Comparison of ENCODE assay signal across 8 cellular contexts in the genomic region with DNA sequence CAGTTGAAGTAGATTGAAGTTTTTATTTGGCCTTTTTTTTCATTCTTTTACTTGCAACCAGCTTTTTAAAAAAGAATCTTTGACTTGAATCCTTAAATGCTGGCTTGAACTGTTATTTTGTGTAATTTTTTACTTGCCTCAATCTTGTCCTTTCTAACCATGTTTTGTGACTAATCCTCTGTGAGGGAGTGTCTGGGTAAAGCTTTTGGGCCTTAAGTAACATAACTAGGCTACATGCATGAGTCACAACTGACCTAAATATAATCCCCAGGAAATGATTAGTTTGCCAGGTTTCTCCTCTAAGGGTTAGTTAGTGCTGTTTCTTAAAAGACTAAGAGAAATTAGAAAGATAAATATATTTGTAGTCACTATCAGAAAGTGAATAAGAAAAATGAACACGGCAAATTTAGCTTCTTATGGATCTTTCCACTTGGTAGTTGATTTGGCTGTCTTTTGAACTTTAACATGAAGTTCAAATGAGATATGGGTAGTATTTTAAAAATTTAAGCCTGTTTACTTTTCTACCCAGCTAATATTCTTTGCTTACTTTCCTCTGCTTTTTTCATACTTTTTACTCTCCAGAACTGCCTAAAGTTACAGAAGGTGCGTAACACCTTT. TPM values are rescaled to one million over a fixed set of nuclear protein-coding genes. Genes with fewer than 3 reads are reported as not detected.
A peak's percentile ranks its signal among the peaks of the same experiment; 100 is the strongest.
DNase-seq lines count a peak whose midpoint lies in the region; ATAC-seq, FAIRE-seq and TF ChIP-seq lines count a peak whose summit lies in the region.

No MANE protein-coding gene starts in this region.

- WGBS in pancreas, 2 donors: 38 to 52% methylated on average over 2 of the region's 2 CpGs

- peak; percentile 41 for FAIRE-seq in pancreas (lab: Jason Lieb, UNC)

- H3K27ac ChIP-seq in RWPE1: no peak overlapping the region
- H3K27ac ChIP-seq in pancreas: peak overlapping the region in 2 of 4 donors; percentile 14 to 33

- no peaks in the 10 kb centered on the region for H3K27me3 Mint-ChIP-seq in activated naive CD4-positive, alpha-beta T cell treated with anti-CD3 and anti-CD28 coated beads, Interleukin-2, amount 50 U/mL, for 24 hours

- no peaks in the 10 kb centered on the region for H3K9me3 Mint-ChIP-seq in activated naive CD4-positive, alpha-beta T cell treated with anti-CD3 and anti-CD28 coated beads, Interleukin-2, amount 50 U/mL, for 24 hours

- H3K36me3 Mint-ChIP-seq in activated naive CD4-positive, alpha-beta T cell treated with anti-CD3 and anti-CD28 coated beads, Interleukin-2, amount 50 U/mL, for 24 hours: peaks cover 20% of the 10 kb centered on the region

- TF ChIP-seq CTCF in RWPE1 (conservative IDR thresholded peaks at IDR 0.05; ENCODE audit: low read depth): no peak
- no peak for TF ChIP-seq CTCF in epithelial cell of esophagus (IDR thresholded peaks at IDR 0.05; ENCODE audit: insufficient read depth, low read depth, low read length, missing control alignments)
- TF ChIP-seq CTCF in pancreas (IDR thresholded peaks at IDR 0.05): no peak

- intact Hi-C loops in pancreas (cut with DNase I): no loop called here

- peaks cover 0 to 30% (median 16%) of the 10 kb centered on the region in 3 donors for H3K36me3 ChIP-seq in pancreas

- peak overlapping the region; percentile 66 for H3K27ac Mint-ChIP-seq in activated naive CD4-positive, alpha-beta T cell treated with anti-CD3 and anti-CD28 coated beads, Interleukin-2, amount 50 U/mL, for 24 hours

- DNase-seq in activated naive CD4-positive, alpha-beta T cell treated with Interleukin-2 at 50 U/mL for 16 hours: no peak
- peak; percentile 74 for DNase-seq in RWPE1 (ENCODE audit: low spot score)
- peak; percentile 94 for DNase-seq in epithelial cell of esophagus (ENCODE audit: low read depth)
- no peak for DNase-seq in pancreas
- no peak for DNase-seq in effector CD8-positive, alpha-beta T cell (lab: John Stamatoyannopoulos, UW)
- DNase-seq in putamen (ENCODE audit: low spot score): no peak

- peaks cover 27% of the 10 kb centered on the region for H3K4me1 Mint-ChIP-seq in activated naive CD4-positive, alpha-beta T cell treated with anti-CD3 and anti-CD28 coated beads, Interleukin-2, amount 50 U/mL, for 24 hours

- no peak overlapping the region for H3K4me3 ChIP-seq in epithelial cell of esophagus (ENCODE audit: low read length)
- H3K4me3 ChIP-seq in pancreas: no peak overlapping the region

- POLR2A ChIA-PET in RWPE1 (lab: Yijun Ruan, JAX; ENCODE audit: low non-redundant PET): interaction anchor here (0.6 kb wide), 1 partner anchor 268 kb away, joined by 17 read pairs; no protein-coding TSS in a partner anchor

- no peaks in the 10 kb centered on the region for H3K27me3 ChIP-seq in pancreas

- H3K4me1 ChIP-seq in pancreas: peaks cover 0 to 11% (median 9%) of the 10 kb centered on the region in 3 donors

- CTCF ChIA-PET in RWPE1 (lab: Yijun Ruan, JAX): interaction anchor here (0.6 to 1.4 kb wide), 6 partner anchors 11 to 895 kb away, joined by 3 to 8 read pairs (median 4); no protein-coding TSS in a partner anchor

- ATAC-seq in HG03025 (IDR thresholded peaks at IDR 0.05; ENCODE audit: low FRiP score, unreplicated experiment) (peak; percentile 75), pancreas (peak; percentile 89 to 96 (median 94))

- H3K9me3 ChIP-seq in pancreas: no peaks in the 10 kb centered on the region

- H3K4me3 Mint-ChIP-seq in activated naive CD4-positive, alpha-beta T cell treated with anti-CD3 and anti-CD28 coated beads, Interleukin-2, amount 50 U/mL, for 24 hours: peak overlapping the region; percentile 66

RNA-seq across cellular contexts. Expression of gene EXOC1, which starts 13.0 kb away (rescaled TPM):
- total RNA-seq in pancreas: 10 to 100 TPM in 3 of 6 donors, 1 to 10 TPM in 3; 8.2 to 21.7 (median 10.0) TPM
- 10 to 100 TPM; 11.5 to 17.3 TPM for polyA plus RNA-seq in pancreas

RNA-seq across cellular contexts. Expression of gene EXOC1L, which starts 46.8 kb away (rescaled TPM):
- total RNA-seq in pancreas: not detected
- not detected for polyA plus RNA-seq in pancreas

Comparison
In these comparisons a context has a peak if more than half of its experiments do, and no peak if none do; other contexts are left out.
1. DNase-seq: peak in RWPE1 (single experiment) and epithelial cell of esophagus (single experiment); none in activated naive CD4-positive, alpha-beta T cell treated with Interleukin-2 at 50 U/mL for 16 hours (single experiment), pancreas (0 of 6), effector CD8-positive, alpha-beta T cell (single experiment) and putamen (single experiment).